2 cellular contexts compared by ENCODE assay signal in genomic region chr1:162353078-162353477, GRCh38.
TF ChIP-seq lines count a peak whose summit lies in the region.

No MANE protein-coding gene starts in this region.

TF ChIP-seq in GM23338, 12 proteins besides CTCF, POLR2A, EP300 and RAD21:
- TF ChIP-seq EZH2phosphoT487 (IDR thresholded peaks at IDR 0.05; ENCODE audit: unreplicated experiment): no peak
- no peak for TF ChIP-seq ZNF462 (CRISPR knock-in tag; IDR thresholded peaks at IDR 0.05)
- TF ChIP-seq ZNF114 (CRISPR knock-in tag; IDR thresholded peaks at IDR 0.05): no peak

TF ChIP-seq in K562, 482 proteins besides CTCF, POLR2A, EP300 and RAD21:
- TF ChIP-seq MAFK (IDR thresholded peaks at IDR 0.05; ENCODE audit: low read length) (peak; percentile 34; the same call in 1 of the 2 replicates), MAFF (IDR thresholded peaks at IDR 0.05; ENCODE audit: low read length) (peak; percentile 34; the same call in 1 of the 2 replicates), TEAD4 (IDR thresholded peaks at IDR 0.05; ENCODE audit: low read length) (no peak), TEAD4 (CRISPR knock-in tag; IDR thresholded peaks at IDR 0.05; ENCODE audit: borderline replicate concordance) (no peak), ARID4B (CRISPR knock-in tag; IDR thresholded peaks at IDR 0.05) (no peak), C11orf30 (IDR thresholded peaks at IDR 0.05; ENCODE audit: low read depth) (peak; percentile 78), KAT7 (CRISPR knock-in tag; IDR thresholded peaks at IDR 0.05; ENCODE audit: borderline replicate concordance) (no peak), TEAD2 (tag; IDR thresholded peaks at IDR 0.05) (no peak), ZNF316 (IDR thresholded peaks at IDR 0.05) (peak; percentile 94), ERF (CRISPR knock-in tag; IDR thresholded peaks at IDR 0.05) (no peak), E2F8 (IDR thresholded peaks at IDR 0.05; ENCODE audit: low read depth, partially characterized antibody) (no peak), NFE2 (IDR thresholded peaks at IDR 0.05; ENCODE audit: low read depth) (peak; percentile 61), MAFG (tag; conservative IDR thresholded peaks at IDR 0.05) (peak; percentile 64), XRCC5 (IDR thresholded peaks at IDR 0.05; ENCODE audit: low read depth, low read length) (no peak)
